In genomic region chr7:11690395-11690794, GRCh38 we compare ENCODE assay signal across 1 cellular context.
TF ChIP-seq lines count a peak whose summit lies in the region.

No MANE protein-coding gene starts in this region.

TF ChIP-seq in GM23338, 12 proteins besides CTCF, POLR2A, EP300 and RAD21 (continued from another document):
- TF ChIP-seq, protein P1, sequence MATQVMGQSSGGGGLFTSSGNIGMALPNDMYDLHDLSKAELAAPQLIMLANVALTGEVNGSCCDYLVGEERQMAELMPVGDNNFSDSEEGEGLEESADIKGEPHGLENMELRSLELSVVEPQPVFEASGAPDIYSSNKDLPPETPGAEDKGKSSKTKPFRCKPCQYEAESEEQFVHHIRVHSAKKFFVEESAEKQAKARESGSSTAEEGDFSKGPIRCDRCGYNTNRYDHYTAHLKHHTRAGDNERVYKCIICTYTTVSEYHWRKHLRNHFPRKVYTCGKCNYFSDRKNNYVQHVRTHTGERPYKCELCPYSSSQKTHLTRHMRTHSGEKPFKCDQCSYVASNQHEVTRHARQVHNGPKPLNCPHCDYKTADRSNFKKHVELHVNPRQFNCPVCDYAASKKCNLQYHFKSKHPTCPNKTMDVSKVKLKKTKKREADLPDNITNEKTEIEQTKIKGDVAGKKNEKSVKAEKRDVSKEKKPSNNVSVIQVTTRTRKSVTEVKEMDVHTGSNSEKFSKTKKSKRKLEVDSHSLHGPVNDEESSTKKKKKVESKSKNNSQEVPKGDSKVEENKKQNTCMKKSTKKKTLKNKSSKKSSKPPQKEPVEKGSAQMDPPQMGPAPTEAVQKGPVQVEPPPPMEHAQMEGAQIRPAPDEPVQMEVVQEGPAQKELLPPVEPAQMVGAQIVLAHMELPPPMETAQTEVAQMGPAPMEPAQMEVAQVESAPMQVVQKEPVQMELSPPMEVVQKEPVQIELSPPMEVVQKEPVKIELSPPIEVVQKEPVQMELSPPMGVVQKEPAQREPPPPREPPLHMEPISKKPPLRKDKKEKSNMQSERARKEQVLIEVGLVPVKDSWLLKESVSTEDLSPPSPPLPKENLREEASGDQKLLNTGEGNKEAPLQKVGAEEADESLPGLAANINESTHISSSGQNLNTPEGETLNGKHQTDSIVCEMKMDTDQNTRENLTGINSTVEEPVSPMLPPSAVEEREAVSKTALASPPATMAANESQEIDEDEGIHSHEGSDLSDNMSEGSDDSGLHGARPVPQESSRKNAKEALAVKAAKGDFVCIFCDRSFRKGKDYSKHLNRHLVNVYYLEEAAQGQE (IDR thresholded peaks at IDR 0.05; ENCODE audit: unreplicated experiment): no peak
- TF ChIP-seq ZNF462 (CRISPR knock-in tag; IDR thresholded peaks at IDR 0.05) (no peak), ZNF114 (CRISPR knock-in tag; IDR thresholded peaks at IDR 0.05) (no peak), JUNB (IDR thresholded peaks at IDR 0.05; ENCODE audit: unreplicated experiment) (no peak), CREB1 (CRISPR knock-in tag; IDR thresholded peaks at IDR 0.05; ENCODE audit: low read depth) (no peak), STAT1 (IDR thresholded peaks at IDR 0.05; ENCODE audit: unreplicated experiment) (no peak)
TF ChIP-seq in GM23338: peak in this region for 0.
